8 cellular contexts compared by ENCODE assay signal in the genomic region with DNA sequence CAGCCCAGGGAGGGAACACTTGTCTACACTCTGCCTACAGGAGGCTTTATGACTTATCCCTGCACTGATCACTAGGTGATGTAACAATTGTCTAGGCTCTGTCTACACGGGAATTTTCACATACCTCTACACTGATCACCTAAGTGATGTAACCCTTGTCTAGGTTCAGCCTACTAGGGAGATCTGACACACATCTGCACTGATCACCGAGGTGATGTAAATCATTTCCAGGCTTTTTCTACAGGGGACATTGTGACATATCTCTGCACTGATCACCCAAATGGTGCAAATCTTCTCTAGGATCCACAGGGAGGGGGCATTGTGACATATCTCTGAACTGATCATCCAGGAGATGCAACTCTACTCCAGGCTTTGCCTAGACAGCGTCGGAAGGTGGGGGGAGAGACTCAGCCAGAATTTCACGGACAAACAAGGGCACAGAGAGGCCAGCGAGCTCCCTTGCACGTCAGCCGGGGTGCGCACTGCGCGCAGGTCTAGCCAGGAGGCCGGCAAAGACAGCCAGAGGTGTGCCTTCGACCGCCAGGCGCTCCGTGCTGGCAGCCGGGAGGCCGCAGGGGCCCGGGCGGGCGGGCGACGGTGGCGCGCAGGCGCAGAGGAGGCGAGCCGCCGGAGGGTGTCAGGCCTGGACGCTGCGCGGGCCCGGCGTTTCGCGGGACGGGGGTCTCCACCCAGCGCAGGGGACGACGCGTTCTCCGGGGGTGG. TPM values are rescaled to one million over a fixed set of nuclear protein-coding genes. Genes with fewer than 3 reads are reported as not detected.
DNase-seq lines count a peak whose midpoint lies in the region; TF ChIP-seq lines count a peak whose summit lies in the region.

No MANE protein-coding gene starts in this region.

- H3K9me3 ChIP-seq in mesenchymal stem cell (ENCODE audit: control insufficient read depth, low read length): no peaks in the 10 kb centered on the region

- no peak for TF ChIP-seq CTCF in VCaP (conservative IDR thresholded peaks at IDR 0.05)

- H2AFZ ChIP-seq in mesenchymal stem cell (ENCODE audit: low read depth, low read length): no peak overlapping the region

- H3K36me3 ChIP-seq in mesenchymal stem cell (ENCODE audit: control insufficient read depth in 1 of 2, insufficient read depth in 2 of 2, low read depth in 1 of 2, low read length in 2 of 2): no peaks in the 10 kb centered on the region

- no peak overlapping the region for H2BK15ac ChIP-seq in mesenchymal stem cell (ENCODE audit: low read depth, poor library complexity, severe bottlenecking)

- H3K9ac ChIP-seq in mesenchymal stem cell (ENCODE audit: low read length): peak overlapping the region; percentile 55

- H2BK5ac ChIP-seq in mesenchymal stem cell (ENCODE audit: low read depth, low read length, poor library complexity, severe bottlenecking): no peak overlapping the region

- DNase-seq in 8988T: peak; percentile 52
- peak; percentile 49 for DNase-seq in H4 (ENCODE audit: low spot score)
- DNase-seq in dedifferentiated amniotic fluid mesenchymal stem cell (ENCODE audit: extremely low spot score): peak; percentile 34
- peak; percentile 17 for DNase-seq in mesenchymal stem cell
- peak; percentile 67 for DNase-seq in stimulated activated CD8-positive, alpha-beta memory T cell treated with anti-CD3 and anti-CD28 coated beads, Interleukin-15, amount 100 ng/mL, for 48 hours (ENCODE audit: low read depth in 2 of 2)
- no peak for DNase-seq in effector CD8-positive, alpha-beta T cell (lab: John Stamatoyannopoulos, UW)
- no peak for DNase-seq in SIG-M5 treated with dmso at 0.1 percent for 504 hours (lab: John Stamatoyannopoulos, UW; ENCODE audit: unreplicated experiment)

- H2BK12ac ChIP-seq in mesenchymal stem cell (ENCODE audit: low read length in 2 of 2): no peak overlapping the region

- peak overlapping the region; percentile 27 for H3K4me2 ChIP-seq in mesenchymal stem cell (ENCODE audit: low read length, poor library complexity, severe bottlenecking)

- no peak overlapping the region for H3K23ac ChIP-seq in mesenchymal stem cell (ENCODE audit: low read length in 2 of 2)

- H3K79me1 ChIP-seq in mesenchymal stem cell (replicated peaks; ENCODE audit: low read length, poor library complexity, severe bottlenecking): no peaks in the 10 kb centered on the region

- H3K4me1 ChIP-seq in mesenchymal stem cell (ENCODE audit: control insufficient read depth, insufficient read depth, low read depth, low read length): no peaks in the 10 kb centered on the region

- H3K14ac ChIP-seq in mesenchymal stem cell (ENCODE audit: low read length in 2 of 2): no peak overlapping the region

- no peak overlapping the region for H3K4ac ChIP-seq in mesenchymal stem cell (ENCODE audit: low read depth in 1 of 2, low read length in 2 of 2)

- H3K27ac ChIP-seq in VCaP (peak overlapping the region; percentile 86), mesenchymal stem cell (ENCODE audit: low read length, poor library complexity, severe bottlenecking) (no peak overlapping the region)

- H3K27me3 ChIP-seq in mesenchymal stem cell (ENCODE audit: control insufficient read depth in 1 of 2, insufficient read depth in 1 of 2, low read length in 2 of 2): peaks cover 0 to 7% of the 10 kb centered on the region in 2 experiments

- no peak overlapping the region for H3K18ac ChIP-seq in mesenchymal stem cell (ENCODE audit: low read depth in 1 of 2, low read length in 2 of 2)

- no peak overlapping the region for H4K8ac ChIP-seq in mesenchymal stem cell (ENCODE audit: low read length)

- WGBS in mesenchymal stem cell: 45% methylated on average over 29 of the region's 42 CpGs

- no peak overlapping the region for H2BK120ac ChIP-seq in mesenchymal stem cell (ENCODE audit: low read depth, low read length)

- peak overlapping the region; percentile 46 to 56 for H3K4me3 ChIP-seq in mesenchymal stem cell (ENCODE audit: insufficient read depth in 1 of 2, low read depth in 1 of 2, low read length in 2 of 2)

- no peak overlapping the region for H4K91ac ChIP-seq in mesenchymal stem cell (ENCODE audit: low read length)

- H2AK5ac ChIP-seq in mesenchymal stem cell (ENCODE audit: low read length, severe bottlenecking): no peak overlapping the region

RNA-seq across cellular contexts. Expression of a gene that starts 46.9 kb away (rescaled TPM):
- 21.5 and 23.5 TPM in 2 replicates for total RNA-seq in H4 (2014; rRNA removed; shearing (Covaris generic))
- 45.9 TPM for polyA plus RNA-seq in mesenchymal stem cell (2013, experiment 1 of 2)
- 50.1 TPM for polyA plus RNA-seq in mesenchymal stem cell (2013, experiment 2 of 2)

Comparison
In these comparisons a context has a peak if more than half of its experiments do, and no peak if none do; other contexts are left out.
1. DNase-seq: peak in 8988T (single experiment), H4 (single experiment), dedifferentiated amniotic fluid mesenchymal stem cell (single experiment), mesenchymal stem cell (single experiment) and stimulated activated CD8-positive, alpha-beta memory T cell treated with anti-CD3 and anti-CD28 coated beads, Interleukin-15, amount 100 ng/mL, for 48 hours (2 of 2); none in effector CD8-positive, alpha-beta T cell (single experiment) and SIG-M5 treated with dmso at 0.1 percent for 504 hours (single experiment).